In genomic region chr1:31703431-31704260, GRCh38 we compare ENCODE assay signal across 9 cellular contexts.
A peak's percentile ranks its signal among the peaks of the same experiment; 100 is the strongest.
DNase-seq lines count a peak whose midpoint lies in the region; ATAC-seq lines count a peak whose summit lies in the region.
"Had no signal": no experiment of that assay in that cellular context is flagged by ENCODE, and none has a peak within 500 bp of the region (broad histone marks: within the 10 kb centered on the region; RNA-seq: fewer than 3 reads in every experiment).

COL16A1 (minus strand) TSS chr1:31704017; CDS start chr1:31702193, 1,824 bp downstream.

- peak in 2 of 3 experiments; percentile 10 to 15 for DNase-seq in NCI-H1417 (lab: John Stamatoyannopoulos, UW)
- DNase-seq in NCI-H1417 treated with DMSO at 0.1 percent for 48 hours (lab: John Stamatoyannopoulos, UW): no peak
- DNase-seq in hepatic stellate cell (ENCODE audit: low spot score): peak; percentile 73
- DNase-seq in putamen (ENCODE audit: low spot score): peak; percentile 59
- DNase-seq in NAMALWA (ENCODE audit: low spot score): no peak
- DNase-seq in islet precursor cell: no peak
- DNase-seq: CD4-positive, CD25-positive, alpha-beta regulatory T cell had no signal

- no peak for ATAC-seq in HG03439 (IDR thresholded peaks at IDR 0.05; ENCODE audit: unreplicated experiment)

- H3K27ac ChIP-seq in angular gyrus (ENCODE audit: low read depth, low read length): peak within 1 kb of the TSS; percentile 65

Comparison
In these comparisons a context has a peak if more than half of its experiments do, and no peak if none do; other contexts are left out.
1. DNase-seq: peak in NCI-H1417 (2 of 3), hepatic stellate cell (single experiment) and putamen (single experiment); none in NCI-H1417 treated with DMSO at 0.1 percent for 48 hours (single experiment), NAMALWA (single experiment) and islet precursor cell (single experiment).